In genomic region chr3:152321806-152322377, GRCh38 we compare ENCODE assay signal across 16 cellular contexts. TPM values are rescaled to one million over a fixed set of nuclear protein-coding genes. Genes with fewer than 3 reads are reported as not detected.
DNase-seq lines count a peak whose midpoint lies in the region; ATAC-seq and TF ChIP-seq lines count a peak whose summit lies in the region.
"Had no signal": no experiment of that assay in that cellular context is flagged by ENCODE, and none has a peak within 500 bp of the region (broad histone marks: within the 10 kb centered on the region; RNA-seq: fewer than 3 reads in every experiment).

No MANE protein-coding gene starts in this region.

- peaks cover 72% of the 10 kb centered on the region for H3K4me1 Mint-ChIP-seq in activated naive CD8-positive, alpha-beta T cell treated with anti-CD3 and anti-CD28 coated beads for 36 hours

- peaks cover 0 to 11% (median 2%) of the 10 kb centered on the region in 12 donors for H3K9me3 ChIP-seq in heart left ventricle
- no peaks in the 10 kb centered on the region for H3K9me3 ChIP-seq in lower lobe of right lung
- H3K9me3 ChIP-seq in upper lobe of left lung = no peaks in the 10 kb centered on the region
- H3K9me3 ChIP-seq: SJSA1 had no signal

- peak overlapping the region; percentile 47 for H3K27ac Mint-ChIP-seq in activated naive CD8-positive, alpha-beta T cell treated with anti-CD3 and anti-CD28 coated beads for 36 hours

- 57 to 69% (median 63%) methylated on average over 2 of the region's 2 CpGs for WGBS in heart left ventricle, 4 donors
- WGBS in upper lobe of left lung, 2 donors = 69 to 83% methylated on average over 2 of the region's 2 CpGs

- no peak for DNase-seq in heart left ventricle
- DNase-seq in Right ventricle myocardium superior = no peak
- no peak for DNase-seq in activated naive CD8-positive, alpha-beta T cell treated with anti-CD3 and anti-CD28 coated beads for 36 hours
- DNase-seq in lower lobe of right lung = no peak
- no peak for DNase-seq in upper lobe of left lung
- no peak for DNase-seq in NCI-H1092 treated with DMSO at 0.1 percent for 48 hours (lab: John Stamatoyannopoulos, UW)
- no peak for DNase-seq in activated effector memory CD4-positive, alpha-beta T cell treated with anti-CD3 and anti-CD28 coated beads, Interleukin-2, amount 50 U/mL, for 16 hours
- DNase-seq: activated CD4-positive, alpha-beta T cell treated with anti-CD3 and anti-CD28 coated beads for 4 hours; AML-193; amniotic stem cell; GF-D8; hippocampal formation; midbrain; NCI-H510A had no signal

- H3K36me3 Mint-ChIP-seq in activated naive CD8-positive, alpha-beta T cell treated with anti-CD3 and anti-CD28 coated beads for 36 hours = peaks cover 55% of the 10 kb centered on the region

- H3K9me3 Mint-ChIP-seq in activated naive CD8-positive, alpha-beta T cell treated with anti-CD3 and anti-CD28 coated beads for 36 hours = peaks cover 5% of the 10 kb centered on the region

- no peaks in the 10 kb centered on the region for H3K27me3 Mint-ChIP-seq in activated naive CD8-positive, alpha-beta T cell treated with anti-CD3 and anti-CD28 coated beads for 36 hours

- H3K27ac ChIP-seq in heart left ventricle (peak overlapping the region in 11 of 12 donors; percentile 22 to 78 (median 55)), lower lobe of right lung (peak overlapping the region; percentile 0), upper lobe of left lung (peak overlapping the region in 3 of 4 donors; percentile 21 to 71 (median 65))
- H3K27ac ChIP-seq: SJSA1 had no signal

- intact Hi-C loops in heart left ventricle (cut with DNase I) (loop anchor here in 3 of 10 donors (5.0 to 10.0 kb wide), 3 partner anchors 45 to 113 kb away; no protein-coding TSS in a partner anchor), Right ventricle myocardium superior (cut with DNase I) (no loop called here), lower lobe of right lung (cut with DNase I) (no loop called here)

- TF ChIP-seq EP300 in upper lobe of left lung (IDR thresholded peaks at IDR 0.05) = no peak

- H3K4me3 ChIP-seq in heart left ventricle (no peak overlapping the region), lower lobe of right lung (no peak overlapping the region), upper lobe of left lung (no peak overlapping the region)
- H3K4me3 ChIP-seq: SJSA1 had no signal

- TF ChIP-seq POLR2A in heart left ventricle (IDR thresholded peaks at IDR 0.05) = no peak
- no peak for TF ChIP-seq POLR2A in upper lobe of left lung (IDR thresholded peaks at IDR 0.05)

- H3K27me3 ChIP-seq in heart left ventricle (no peaks in the 10 kb centered on the region), lower lobe of right lung (ENCODE audit: low read depth) (no peaks in the 10 kb centered on the region), upper lobe of left lung (no peaks in the 10 kb centered on the region)
- H3K27me3 ChIP-seq: SJSA1 had no signal

- H3K36me3 ChIP-seq in heart left ventricle (no peaks in the 10 kb centered on the region), lower lobe of right lung (peaks cover 6% of the 10 kb centered on the region), upper lobe of left lung (no peaks in the 10 kb centered on the region)

- TF ChIP-seq CTCF in heart left ventricle (IDR thresholded peaks at IDR 0.05) = no peak
- TF ChIP-seq CTCF in lower lobe of right lung (IDR thresholded peaks at IDR 0.05) = no peak
- TF ChIP-seq CTCF in upper lobe of left lung (IDR thresholded peaks at IDR 0.05) = no peak

- H3K4me3 Mint-ChIP-seq in activated naive CD8-positive, alpha-beta T cell treated with anti-CD3 and anti-CD28 coated beads for 36 hours = no peak overlapping the region

- ATAC-seq in heart left ventricle = peak; percentile 40 to 68 (median 50)
- ATAC-seq in Right ventricle myocardium superior (ENCODE audit: poor library complexity) = no peak
- no peak for ATAC-seq in lower lobe of right lung
- ATAC-seq in upper lobe of left lung (ENCODE audit: low FRiP score in 2 of 2) = no peak
- no peak for ATAC-seq in GM21723 (IDR thresholded peaks at IDR 0.05; ENCODE audit: unreplicated experiment)

- peaks cover 0 to 87% (median 72%) of the 10 kb centered on the region in 12 donors for H3K4me1 ChIP-seq in heart left ventricle
- H3K4me1 ChIP-seq in lower lobe of right lung = peaks cover 76% of the 10 kb centered on the region
- H3K4me1 ChIP-seq in upper lobe of left lung = peaks cover 51 to 72% (median 69%) of the 10 kb centered on the region in 4 donors

RNA-seq across cellular contexts. Expression of gene MBNL1, which starts 53.2 kb away (rescaled TPM):
- 100 to 1,000 TPM; 156 to 416 (median 193) TPM for total RNA-seq in heart left ventricle
- 10 to 100 TPM; 46.8 to 64.7 TPM for polyA plus RNA-seq in heart left ventricle
- 182 TPM for total RNA-seq in Right ventricle myocardium superior
- 100 to 1,000 TPM; 385 to 392 TPM for total RNA-seq in activated naive CD8-positive, alpha-beta T cell treated with anti-CD3 and anti-CD28 coated beads for 36 hours
- 235 TPM for total RNA-seq in lower lobe of right lung
- 100 to 1,000 TPM; 231 to 506 (median 357) TPM for total RNA-seq in upper lobe of left lung

Comparison
In these comparisons a context has a peak if more than half of its experiments do, and no peak if none do; other contexts are left out.
1. ATAC-seq: peak in heart left ventricle (4 of 4); none in Right ventricle myocardium superior (single experiment), lower lobe of right lung (0 of 2), upper lobe of left lung (0 of 2) and GM21723 (single experiment).
2. H3K27ac ChIP-seq: peak in every context shown above with its lines; median percentile 65 in upper lobe of left lung; 55 in heart left ventricle; 0 in lower lobe of right lung.